Comparison of ENCODE assay signal across 8 cellular contexts in the genomic region with DNA sequence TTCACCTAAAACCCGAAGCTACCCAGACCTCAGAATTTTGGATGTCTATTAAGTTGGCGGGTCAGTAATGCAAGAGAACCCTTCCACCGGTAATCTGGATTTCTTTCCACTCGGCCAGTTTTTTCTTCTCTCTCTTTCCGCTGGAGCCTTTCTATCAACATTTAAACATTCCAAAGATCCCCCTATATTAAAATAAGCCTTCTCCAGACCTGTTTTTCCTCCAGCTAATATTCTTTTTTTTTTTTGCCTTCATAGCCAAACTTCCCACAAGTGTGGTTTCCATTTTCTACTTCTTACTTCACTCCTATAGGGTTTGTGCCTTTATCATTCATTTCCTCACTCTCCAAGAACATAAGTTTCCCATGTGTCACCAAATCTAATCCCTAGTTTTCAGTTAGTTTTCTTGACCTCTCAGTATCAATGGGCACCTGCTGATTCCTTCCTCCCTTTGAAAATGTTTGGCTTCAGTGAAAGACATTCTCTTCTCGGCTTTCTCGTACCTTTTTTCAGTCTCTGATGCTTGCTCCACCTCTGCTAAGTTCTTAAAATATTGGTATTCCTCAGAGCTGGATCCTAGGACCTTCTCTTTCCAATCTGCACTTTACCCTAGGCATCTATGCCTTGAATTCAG. TPM values are rescaled to one million over a fixed set of nuclear protein-coding genes. Genes with fewer than 3 reads are reported as not detected.
DNase-seq lines count a peak whose midpoint lies in the region; ATAC-seq and TF ChIP-seq lines count a peak whose summit lies in the region.

No MANE protein-coding gene starts in this region.

- no peak overlapping the region for H3K4ac ChIP-seq in mesendoderm (ENCODE audit: low read depth, low read length)

- H3K9ac ChIP-seq in mesendoderm (ENCODE audit: low read length) = peak overlapping the region; percentile 89

- intact Hi-C loops in left ventricle myocardium inferior (cut with micrococcal nuclease) (no loop called here), cardiac septum (cut with DNase I) (no loop called here), body of pancreas (cut with DNase I) (no loop called here), vagina (cut with DNase I) (no loop called here)

- H3K56ac ChIP-seq in mesendoderm (ENCODE audit: low read length) = peak overlapping the region; percentile 82

- peak overlapping the region; percentile 44 for H3K4me2 ChIP-seq in mesendoderm (ENCODE audit: low read length)

- H2BK15ac ChIP-seq in mesendoderm (replicated peaks; ENCODE audit: low read depth) = no peak overlapping the region

- H3K79me2 ChIP-seq in mesendoderm (ENCODE audit: control insufficient read depth, insufficient read depth, low read length) = no peaks in the 10 kb centered on the region

- H3K4me3 ChIP-seq in left ventricle myocardium inferior (peak overlapping the region; percentile 79), body of pancreas (peak overlapping the region; percentile 21 to 30), mesendoderm (ENCODE audit: low read length) (peak overlapping the region; percentile 93), vagina (peak overlapping the region; percentile 63 to 67)

- ATAC-seq in body of pancreas (no peak), GM19324 (IDR thresholded peaks at IDR 0.05; ENCODE audit: low FRiP score, unreplicated experiment) (no peak), GM18861 (IDR thresholded peaks at IDR 0.05; ENCODE audit: unreplicated experiment) (no peak)

- H3K27ac ChIP-seq in left ventricle myocardium inferior (replicated peaks) = peak overlapping the region; percentile 100
- peak overlapping the region; percentile 95 to 99 (median 98) for H3K27ac ChIP-seq in body of pancreas
- H3K27ac ChIP-seq in mesendoderm (ENCODE audit: low read depth, low read length) = no peak overlapping the region
- peak overlapping the region; percentile 97 for H3K27ac ChIP-seq in vagina

- DNase-seq in left ventricle myocardium inferior (no peak), cardiac septum (ENCODE audit: low spot score) (no peak), body of pancreas (no peak), mesendoderm (no peak), vagina (ENCODE audit: extremely low spot score in 2 of 2) (no peak), CD1c-positive myeloid dendritic cell (ENCODE audit: extremely low spot score) (no peak)

- H3K36me3 ChIP-seq in left ventricle myocardium inferior (peaks cover 31% of the 10 kb centered on the region), body of pancreas (replicated peaks in 1 of 2; ENCODE audit: insufficient read depth in 1 of 2, low read depth in 2 of 2) (peaks cover 0 to 3% of the 10 kb centered on the region in 2 donors), mesendoderm (ENCODE audit: control insufficient read depth, insufficient read depth, low read length) (no peaks in the 10 kb centered on the region), vagina (peaks cover 0 to 21% of the 10 kb centered on the region in 2 donors)

- no peak overlapping the region for H2BK5ac ChIP-seq in mesendoderm (ENCODE audit: low read length)

- 2 to 3% methylated on average over 6 to 7 of the region's 7 CpGs for WGBS in body of pancreas, 2 donors
- no CpG with 5 or more reads among the region's 7 CpGs for WGBS in mesendoderm (ENCODE audit: extremely low coverage, insufficient coverage, low lambda C conversion rate)

- H3K27me3 ChIP-seq in left ventricle myocardium inferior (ENCODE audit: low read depth) (no peaks in the 10 kb centered on the region), body of pancreas (no peaks in the 10 kb centered on the region), mesendoderm (ENCODE audit: insufficient read depth, low read length, poor library complexity) (no peaks in the 10 kb centered on the region), vagina (no peaks in the 10 kb centered on the region)

- no peak overlapping the region for H4K5ac ChIP-seq in mesendoderm (ENCODE audit: low read length)

- H3K18ac ChIP-seq in mesendoderm (ENCODE audit: low read length) = no peak overlapping the region

- TF ChIP-seq POLR2A in body of pancreas (IDR thresholded peaks at IDR 0.05) = no peak
- TF ChIP-seq POLR2A in vagina (IDR thresholded peaks at IDR 0.05) = no peak

- H3K23ac ChIP-seq in mesendoderm (ENCODE audit: low read length) = no peak overlapping the region

- no peak overlapping the region for H2BK120ac ChIP-seq in mesendoderm (ENCODE audit: low read depth, low read length)

- H2AK5ac ChIP-seq in mesendoderm (ENCODE audit: low read length) = no peak overlapping the region

- H3K4me1 ChIP-seq in left ventricle myocardium inferior (peaks cover 51% of the 10 kb centered on the region), body of pancreas (peaks cover 31% of the 10 kb centered on the region), mesendoderm (ENCODE audit: control insufficient read depth, low read depth, low read length) (no peaks in the 10 kb centered on the region), vagina (peaks cover 25% of the 10 kb centered on the region)

- no peak for TF ChIP-seq CTCF in left ventricle myocardium inferior (IDR thresholded peaks at IDR 0.05; ENCODE audit: borderline replicate concordance)
- TF ChIP-seq CTCF in body of pancreas (IDR thresholded peaks at IDR 0.05) = no peak
- TF ChIP-seq CTCF in vagina (IDR thresholded peaks at IDR 0.05) = no peak

- H3K9me3 ChIP-seq in left ventricle myocardium inferior (replicated peaks) = no peaks in the 10 kb centered on the region
- no peaks in the 10 kb centered on the region for H3K9me3 ChIP-seq in body of pancreas
- H3K9me3 ChIP-seq in vagina = no peaks in the 10 kb centered on the region

- H4K8ac ChIP-seq in mesendoderm (ENCODE audit: low read depth, low read length) = peak overlapping the region; percentile 93

- peaks cover 6% of the 10 kb centered on the region for H3K79me1 ChIP-seq in mesendoderm (ENCODE audit: low read length)

RNA-seq across cellular contexts. Expression of a gene that starts 0.6 kb away (rescaled TPM):
- total RNA-seq in left ventricle myocardium inferior (74.8 TPM), cardiac septum (58.5 TPM), body of pancreas (10 to 100 TPM; 34.8 to 63.6 TPM), vagina (43.2 TPM)
- 34.8 TPM for polyA plus RNA-seq in mesendoderm (2013, experiment 1 of 2)
- polyA plus RNA-seq in mesendoderm (2013, experiment 2 of 2) = 39.1 TPM

RNA-seq across cellular contexts. Expression of a gene that starts 13.4 kb away (rescaled TPM):
- total RNA-seq in left ventricle myocardium inferior (20.5 TPM), cardiac septum (23.5 TPM), body of pancreas (10 to 100 TPM; 43.8 TPM), vagina (41.7 TPM)
- 6.0 TPM for polyA plus RNA-seq in mesendoderm (2013, experiment 1 of 2)
- 6.3 TPM for polyA plus RNA-seq in mesendoderm (2013, experiment 2 of 2)

RNA-seq across cellular contexts. Expression of a gene that starts 13.7 kb away (rescaled TPM):
- total RNA-seq in left ventricle myocardium inferior = 0.55 TPM
- total RNA-seq in cardiac septum = 1.2 TPM
- 1 to 10 TPM in 1 of 2 donors, under 1 TPM in 1; 0.33 to 4.9 TPM for total RNA-seq in body of pancreas
- polyA plus RNA-seq in mesendoderm (2013, experiment 1 of 2) = 0.20 TPM
- polyA plus RNA-seq in mesendoderm (2013, experiment 2 of 2) = 0.22 TPM
- total RNA-seq in vagina = 1.7 TPM

RNA-seq across cellular contexts. Expression of a gene that starts 44.4 kb away (rescaled TPM):
- total RNA-seq in left ventricle myocardium inferior = 8.0 TPM
- 5.0 TPM for total RNA-seq in cardiac septum
- total RNA-seq in body of pancreas = 1 to 10 TPM; 7.3 to 7.5 TPM
- 4.0 TPM for polyA plus RNA-seq in mesendoderm (2013, experiment 1 of 2)
- 3.9 TPM for polyA plus RNA-seq in mesendoderm (2013, experiment 2 of 2)
- total RNA-seq in vagina = 14.7 TPM

Comparison
In these comparisons a context has a peak if more than half of its experiments do, and no peak if none do; other contexts are left out.
1. H3K4me3 ChIP-seq: peak in every context shown above with its lines; median percentile 93 in mesendoderm; 79 in left ventricle myocardium inferior; 65 in vagina; 26 in body of pancreas.